1 cellular context compared by ENCODE assay signal in genomic region chr1:214124281-214124805, GRCh38.
TF ChIP-seq lines count a peak whose summit lies in the region.

No MANE protein-coding gene starts in this region.

TF ChIP-seq in liver, 16 proteins besides CTCF, POLR2A, EP300 and RAD21 (continued from another document):
- TF ChIP-seq ZBTB33 (IDR thresholded peaks at IDR 0.05) (no peak), GABPA (IDR thresholded peaks at IDR 0.05 in 1 of 2, conservative IDR thresholded peaks at IDR 0.05 in 1 of 2) (no peak), JUND (IDR thresholded peaks at IDR 0.05) (no peak)
